23 cellular contexts compared by ENCODE assay signal in the genomic region with DNA sequence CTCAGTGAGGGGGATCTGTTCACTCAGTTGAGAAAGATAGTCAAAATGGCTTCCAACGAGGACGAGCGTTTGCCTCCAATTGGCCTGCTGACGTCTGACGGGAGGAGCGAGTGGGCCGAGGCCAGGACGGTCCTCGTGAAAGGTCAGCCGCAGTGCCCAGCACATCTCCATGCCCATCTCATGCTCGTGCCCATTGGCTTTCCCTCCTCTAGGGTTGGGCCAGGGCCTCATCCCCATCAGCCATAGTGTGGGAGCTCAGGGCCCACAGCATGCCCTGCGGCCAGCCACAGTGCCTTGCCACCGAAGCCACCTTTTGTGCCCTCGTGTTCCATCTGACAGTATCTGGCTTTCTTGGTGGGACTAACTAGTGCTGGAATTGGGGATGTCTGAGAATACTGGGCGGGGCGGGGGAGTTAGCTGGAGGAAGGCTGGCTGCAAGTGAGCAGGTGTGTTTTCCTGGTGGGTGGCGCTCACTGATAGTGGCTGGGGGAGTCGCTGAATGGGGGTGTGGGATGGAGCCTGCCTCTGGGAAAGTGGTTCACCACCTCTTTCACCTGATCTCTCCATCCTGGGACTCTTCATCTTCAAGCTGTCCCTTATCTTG. TPM values are rescaled to one million over a fixed set of nuclear protein-coding genes. Genes with fewer than 3 reads are reported as not detected.
"Had no signal": no experiment of that assay in that cellular context is flagged by ENCODE, and none has a peak within 500 bp of the region (broad histone marks: within the 10 kb centered on the region; RNA-seq: fewer than 3 reads in every experiment).

No MANE protein-coding gene starts in this region.

- H3K4me3 ChIP-seq: body of pancreas, colonic mucosa, lung, psoas muscle, smooth muscle cell, thoracic aorta, upper lobe of left lung had no signal

- ATAC-seq: activated CD4-positive, CD25-positive, alpha-beta regulatory T cell treated with anti-CD3 and anti-CD28 coated beads, Interleukin-2, amount 50 U/mL, for 24 hours; body of pancreas; left cardiac atrium; psoas muscle; right cardiac atrium; stimulated activated effector memory CD8-positive, alpha-beta T cell treated with anti-CD3 and anti-CD28 coated beads, Interleukin-12 subunit alpha, Interleukin-12 subunit beta, amount 100 ng/mL, for 72 hours had no signal

- H3K4me1 Mint-ChIP-seq: endodermal cell; stimulated activated effector memory CD8-positive, alpha-beta T cell treated with anti-CD3 and anti-CD28 coated beads, Interleukin-12 subunit alpha, Interleukin-12 subunit beta, amount 100 ng/mL, for 72 hours had no signal

- DNase-seq: amygdala; body of pancreas; caudate nucleus; colonic mucosa; foreskin fibroblast; left cardiac atrium; midbrain; psoas muscle; right cardiac atrium; stimulated activated CD4-positive, alpha-beta T cell treated with anti-CD3 and anti-CD28 coated beads, Interleukin-4, amount 100 ng/mL, for 24 hours; T1000 had no signal

- H3K9me3 ChIP-seq: body of pancreas, colonic mucosa, psoas muscle, thoracic aorta, upper lobe of left lung had no signal

- H3K36me3 Mint-ChIP-seq: activated naive CD8-positive, alpha-beta T cell; stimulated activated effector memory CD8-positive, alpha-beta T cell treated with anti-CD3 and anti-CD28 coated beads, Interleukin-12 subunit alpha, Interleukin-12 subunit beta, amount 100 ng/mL, for 72 hours had no signal

- H3K36me3 ChIP-seq: colonic mucosa, thoracic aorta, upper lobe of left lung had no signal

- H3K27me3 ChIP-seq: body of pancreas, colonic mucosa, upper lobe of left lung had no signal

- H3K4me1 ChIP-seq: body of pancreas, colonic mucosa, psoas muscle, upper lobe of left lung had no signal

- H3K4me3 Mint-ChIP-seq: activated naive CD8-positive, alpha-beta T cell; endodermal cell; stimulated activated effector memory CD8-positive, alpha-beta T cell treated with anti-CD3 and anti-CD28 coated beads, Interleukin-12 subunit alpha, Interleukin-12 subunit beta, amount 100 ng/mL, for 72 hours had no signal

- H3K27ac ChIP-seq: body of pancreas, colonic mucosa, epithelial cell of prostate, psoas muscle, thoracic aorta, upper lobe of left lung had no signal

- H3K9me3 Mint-ChIP-seq: endodermal cell; stimulated activated effector memory CD8-positive, alpha-beta T cell treated with anti-CD3 and anti-CD28 coated beads, Interleukin-12 subunit alpha, Interleukin-12 subunit beta, amount 100 ng/mL, for 72 hours had no signal

- H3K27ac Mint-ChIP-seq: activated naive CD8-positive, alpha-beta T cell; endodermal cell; stimulated activated effector memory CD8-positive, alpha-beta T cell treated with anti-CD3 and anti-CD28 coated beads, Interleukin-12 subunit alpha, Interleukin-12 subunit beta, amount 100 ng/mL, for 72 hours had no signal

- H3K27me3 Mint-ChIP-seq: activated naive CD8-positive, alpha-beta T cell had no signal

RNA-seq across cellular contexts. Expression of a gene that starts 13.9 kb away (rescaled TPM):
- total RNA-seq: endodermal cell; glomerular endothelial cell; left cardiac atrium; lung; osteocyte; psoas muscle; right cardiac atrium; smooth muscle cell; T-helper 1 cell treated with Interleukin-12 subunit alpha and Interleukin-12 subunit beta and Interleukin-4 antibody, amounts not matched to agents 30 ng/mL and 1 ng/mL, for 36 hours; thoracic aorta; upper lobe of left lung had no signal

RNA-seq across cellular contexts. Expression of a gene that starts 17.6 kb away (rescaled TPM):
- total RNA-seq: body of pancreas; endodermal cell; glomerular endothelial cell; left cardiac atrium; lung; psoas muscle; smooth muscle cell; T-helper 1 cell treated with Interleukin-12 subunit alpha and Interleukin-12 subunit beta and Interleukin-4 antibody, amounts not matched to agents 30 ng/mL and 1 ng/mL, for 36 hours; thoracic aorta; upper lobe of left lung had no signal

RNA-seq across cellular contexts. Expression of a gene that starts 51.7 kb away (rescaled TPM):
- total RNA-seq: body of pancreas; colonic mucosa; endodermal cell; glomerular endothelial cell; left cardiac atrium; osteocyte; psoas muscle; right cardiac atrium; smooth muscle cell; T-helper 1 cell treated with Interleukin-12 subunit alpha and Interleukin-12 subunit beta and Interleukin-4 antibody, amounts not matched to agents 30 ng/mL and 1 ng/mL, for 36 hours; thoracic aorta; upper lobe of left lung had no signal
